ENCODE assay signal across 2 cellular contexts in the genomic region with DNA sequence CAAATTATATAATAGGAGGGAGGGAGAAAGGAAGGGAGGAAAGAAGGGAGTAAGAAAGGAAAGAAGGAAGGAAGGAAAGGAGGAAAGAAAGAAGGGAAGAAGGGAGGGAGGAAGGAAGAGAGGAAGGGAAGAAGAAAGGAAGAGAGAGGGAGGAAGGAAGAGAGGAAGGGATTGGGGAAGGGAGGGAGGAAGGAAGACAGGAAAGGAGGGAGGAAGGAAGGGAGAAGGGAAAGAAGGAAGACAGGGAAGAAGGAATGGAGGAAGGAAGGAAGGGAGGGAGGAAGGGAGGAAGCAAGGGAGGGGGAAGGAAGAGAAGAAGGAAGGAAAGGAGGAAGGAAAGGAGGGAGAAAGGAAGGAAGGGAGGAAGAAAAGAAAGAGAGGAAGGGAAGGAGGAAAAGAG.
TF ChIP-seq lines count a peak whose summit lies in the region.

No MANE protein-coding gene starts in this region.

TF ChIP-seq in HepG2, 621 proteins besides CTCF, POLR2A, EP300 and RAD21:
- TF ChIP-seq CHCHD3 (CRISPR knock-in tag; IDR thresholded peaks at IDR 0.05) (no peak), PCBP2 (optimal IDR thresholded peaks at IDR 0.05; ENCODE audit: low read depth, low read length, poor library complexity, severe bottlenecking) (peak; percentile 77)

TF ChIP-seq in IMR-90, 13 proteins besides CTCF, POLR2A, EP300 and RAD21:
- TF ChIP-seq MXI1 (IDR thresholded peaks at IDR 0.05; ENCODE audit: borderline replicate concordance, low read depth, low read length), result no peak
- no peak for TF ChIP-seq FOS (IDR thresholded peaks at IDR 0.05; ENCODE audit: low read depth, low read length)
- TF ChIP-seq SMC3 (IDR thresholded peaks at IDR 0.05; ENCODE audit: low read depth, low read length), result no peak
- TF ChIP-seq, protein P1, sequence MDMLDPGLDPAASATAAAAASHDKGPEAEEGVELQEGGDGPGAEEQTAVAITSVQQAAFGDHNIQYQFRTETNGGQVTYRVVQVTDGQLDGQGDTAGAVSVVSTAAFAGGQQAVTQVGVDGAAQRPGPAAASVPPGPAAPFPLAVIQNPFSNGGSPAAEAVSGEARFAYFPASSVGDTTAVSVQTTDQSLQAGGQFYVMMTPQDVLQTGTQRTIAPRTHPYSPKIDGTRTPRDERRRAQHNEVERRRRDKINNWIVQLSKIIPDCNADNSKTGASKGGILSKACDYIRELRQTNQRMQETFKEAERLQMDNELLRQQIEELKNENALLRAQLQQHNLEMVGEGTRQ (IDR thresholded peaks at IDR 0.05; ENCODE audit: low read depth, low read length), result no peak
- TF ChIP-seq BHLHE40 (IDR thresholded peaks at IDR 0.05; ENCODE audit: low read depth, low read length), result no peak
- TF ChIP-seq CHD1 (IDR thresholded peaks at IDR 0.05; ENCODE audit: low read depth, low read length), result no peak
TF ChIP-seq in IMR-90: peak in this region for 0.
